In the genomic region with DNA sequence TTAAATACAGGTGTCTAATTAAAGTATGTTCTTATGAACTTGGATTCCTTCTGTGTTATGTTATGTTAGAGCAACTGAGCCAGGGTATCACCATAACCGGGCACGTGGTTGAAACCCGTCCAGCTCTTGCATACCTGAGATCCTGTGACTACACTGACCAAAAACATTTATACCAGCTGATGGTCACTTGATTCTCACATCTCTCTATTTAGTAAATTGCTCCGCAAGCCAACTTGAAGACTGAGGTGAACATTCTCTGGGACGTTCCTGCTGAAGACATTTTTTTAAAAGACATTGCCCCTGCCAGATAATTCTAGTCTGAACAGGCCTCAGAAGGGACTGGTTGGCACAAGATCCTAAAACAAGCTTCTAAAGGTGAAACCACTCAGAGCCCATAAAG, we compare ENCODE assay signal across 1 cellular context.
TF ChIP-seq lines count a peak whose summit lies in the region.

No MANE protein-coding gene starts in this region.

TF ChIP-seq in IMR-90, 13 proteins besides CTCF, POLR2A, EP300 and RAD21 (continued from another document):
- no peak for TF ChIP-seq RFX5 (IDR thresholded peaks at IDR 0.05; ENCODE audit: low read depth, low read length)
- no peak for TF ChIP-seq CHD1 (IDR thresholded peaks at IDR 0.05; ENCODE audit: low read depth, low read length)
- TF ChIP-seq MXI1 (IDR thresholded peaks at IDR 0.05; ENCODE audit: borderline replicate concordance, low read depth, low read length) = no peak
TF ChIP-seq in IMR-90: peak in this region for 0.
